ENCODE assay signal across 20 cellular contexts in the genomic region with DNA sequence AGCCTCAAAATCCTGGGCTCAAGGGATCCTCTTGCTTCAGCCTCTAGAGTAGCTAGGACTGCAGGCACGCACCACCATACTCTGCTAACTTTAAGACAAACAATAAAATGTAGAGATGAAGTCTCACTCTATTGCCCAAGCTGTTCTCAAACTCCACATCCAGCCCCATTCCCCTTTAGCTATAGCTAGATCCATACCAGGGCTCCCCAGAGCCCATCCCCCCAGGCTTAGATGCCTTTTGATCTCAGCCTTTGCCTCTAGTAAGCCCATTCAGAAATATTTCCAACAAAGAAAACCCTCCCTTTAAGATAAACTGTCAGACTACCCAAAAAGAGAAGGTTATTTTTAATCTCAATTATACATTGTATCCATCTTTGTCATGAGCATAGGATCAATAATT.
DNase-seq lines count a peak whose midpoint lies in the region; ATAC-seq and TF ChIP-seq lines count a peak whose summit lies in the region.
"Had no signal": no experiment of that assay in that cellular context is flagged by ENCODE, and none has a peak within 500 bp of the region (broad histone marks: within the 10 kb centered on the region; RNA-seq: fewer than 3 reads in every experiment).

No MANE protein-coding gene starts in this region.

- H3K56ac ChIP-seq in mesendoderm (ENCODE audit: low read length) = no peak overlapping the region

- H4K5ac ChIP-seq in mesendoderm (ENCODE audit: low read length) = no peak overlapping the region

- CTCF ChIA-PET in CD4-positive, alpha-beta T cell (lab: Charles Lee) = interaction anchor here (0.6 kb wide), 1 partner anchor 47 kb away, joined by 5 read pairs; no protein-coding TSS in a partner anchor
- CTCF ChIA-PET in WTC11 (lab: Charles Lee) = no interaction called here

- H2BK15ac ChIP-seq in mesendoderm (replicated peaks; ENCODE audit: low read depth) = peak overlapping the region; percentile 36

- H2BK120ac ChIP-seq in mesendoderm (ENCODE audit: low read depth, low read length) = peak overlapping the region; percentile 28

- H3K36me3 Mint-ChIP-seq in CD4-positive, CD25-positive, alpha-beta regulatory T cell = peaks cover 41% of the 10 kb centered on the region
- peaks cover 26% of the 10 kb centered on the region for H3K36me3 Mint-ChIP-seq in CD4-positive, alpha-beta T cell (ENCODE audit: low read depth)
- H3K36me3 Mint-ChIP-seq in WTC11 = no peaks in the 10 kb centered on the region

- H3K4me3 ChIP-seq in CD4-positive, CD25-positive, alpha-beta regulatory T cell (ENCODE audit: low read depth, low read length) = no peak overlapping the region
- no peak overlapping the region for H3K4me3 ChIP-seq in mesendoderm (ENCODE audit: low read length)
- H3K4me3 ChIP-seq: Peyer's patch had no signal

- H3K23ac ChIP-seq in mesendoderm (ENCODE audit: low read length) = no peak overlapping the region

- H3K4me3 Mint-ChIP-seq in CD4-positive, CD25-positive, alpha-beta regulatory T cell = peak overlapping the region in 1 of 4 donors; percentile 41
- H3K4me3 Mint-ChIP-seq in CD4-positive, alpha-beta T cell = no peak overlapping the region
- H3K4me3 Mint-ChIP-seq in WTC11 = peak overlapping the region; percentile 12
- H3K4me3 Mint-ChIP-seq: CD4-positive, alpha-beta memory T cell had no signal

- no peak overlapping the region for H3K9ac ChIP-seq in mesendoderm (ENCODE audit: low read length)

- no peak overlapping the region for H2AK5ac ChIP-seq in mesendoderm (ENCODE audit: low read length)

- H3K4ac ChIP-seq in mesendoderm (ENCODE audit: low read depth, low read length) = peak overlapping the region; percentile 12

- H3K4me1 Mint-ChIP-seq in CD4-positive, CD25-positive, alpha-beta regulatory T cell = peaks cover 11 to 41% (median 16%) of the 10 kb centered on the region in 4 donors
- peaks cover 41% of the 10 kb centered on the region for H3K4me1 Mint-ChIP-seq in CD4-positive, alpha-beta T cell (ENCODE audit: low read depth)
- H3K4me1 Mint-ChIP-seq in WTC11 = peaks cover 42% of the 10 kb centered on the region

- intact Hi-C loops in CD4-positive, alpha-beta T cell (cut with DNase I, micrococcal nuclease) = loop anchor here (5.0 to 10.0 kb wide), 2 partner anchors 36 to 207 kb away; no protein-coding TSS in a partner anchor

- peaks cover 6% of the 10 kb centered on the region for H3K4me1 ChIP-seq in CD4-positive, CD25-positive, alpha-beta regulatory T cell (ENCODE audit: control insufficient read depth, insufficient read depth, low read length, poor library complexity, severe bottlenecking)
- peaks cover 1% of the 10 kb centered on the region for H3K4me1 ChIP-seq in mesendoderm (ENCODE audit: control insufficient read depth, low read depth, low read length)
- H3K4me1 ChIP-seq: Caco-2, Peyer's patch had no signal

- no peaks in the 10 kb centered on the region for H3K36me3 ChIP-seq in CD4-positive, CD25-positive, alpha-beta regulatory T cell (ENCODE audit: control insufficient read depth, insufficient read depth, low read length)
- no peaks in the 10 kb centered on the region for H3K36me3 ChIP-seq in mesendoderm (ENCODE audit: control insufficient read depth, insufficient read depth, low read length)
- H3K36me3 ChIP-seq: Peyer's patch had no signal

- H3K9me3 Mint-ChIP-seq in CD4-positive, CD25-positive, alpha-beta regulatory T cell = peaks cover 0 to 2% (median 0%) of the 10 kb centered on the region in 7 donors
- H3K9me3 Mint-ChIP-seq in CD4-positive, alpha-beta T cell = no peaks in the 10 kb centered on the region
- H3K9me3 Mint-ChIP-seq in WTC11 = no peaks in the 10 kb centered on the region
- H3K9me3 Mint-ChIP-seq: CD4-positive, alpha-beta memory T cell had no signal

- no peaks in the 10 kb centered on the region for H3K27me3 ChIP-seq in CD4-positive, CD25-positive, alpha-beta regulatory T cell (ENCODE audit: control insufficient read depth, insufficient read depth, low read length)
- no peaks in the 10 kb centered on the region for H3K27me3 ChIP-seq in CD4-positive, alpha-beta T cell (ENCODE audit: control insufficient read depth, insufficient read depth, low read length)
- H3K27me3 ChIP-seq in mesendoderm (ENCODE audit: insufficient read depth, low read length, poor library complexity) = no peaks in the 10 kb centered on the region
- H3K27me3 ChIP-seq: Peyer's patch had no signal

- no peak overlapping the region for H3K4me2 ChIP-seq in mesendoderm (ENCODE audit: low read length)

- ATAC-seq in CD4-positive, CD25-positive, alpha-beta regulatory T cell (ENCODE audit: low read depth in 2 of 2) = no peak
- no peak for ATAC-seq in CD4-positive, alpha-beta T cell (ENCODE audit: poor library complexity)
- ATAC-seq in WTC11 = peak; percentile 88
- no peak for ATAC-seq in GM21717 (IDR thresholded peaks at IDR 0.05; ENCODE audit: unreplicated experiment)
- ATAC-seq in HG03571 (IDR thresholded peaks at IDR 0.05; ENCODE audit: unreplicated experiment) = no peak
- ATAC-seq: SK-N-SH treated with all-trans-retinoic acid at 6 μM for 48 hours had no signal

- no peak overlapping the region for H2BK5ac ChIP-seq in mesendoderm (ENCODE audit: low read length)

- POLR2A ChIA-PET in CD4-positive, alpha-beta T cell (lab: Charles Lee) = no interaction called here
- POLR2A ChIA-PET in WTC11 (lab: Charles Lee) = no interaction called here

- WGBS in mesendoderm (ENCODE audit: extremely low coverage, insufficient coverage, low lambda C conversion rate) = no CpG with 5 or more reads among the region's 1 CpG

- DNase-seq in CD4-positive, CD25-positive, alpha-beta regulatory T cell = no peak
- no peak for DNase-seq in CD4-positive, alpha-beta T cell
- DNase-seq in WTC11 (ENCODE audit: low spot score) (peak; percentile 18), mesendoderm (peak; percentile 47), NCI-H82 (lab: John Stamatoyannopoulos, UW) (no peak)
- DNase-seq: Caco-2; CD4-positive, alpha-beta memory T cell; DMS153; GDM1; Kasumi-1; NCI-H1048; NCI-H1436; NCI-H1930; NCI-H2227 treated with DMSO at 0.1 percent for 48 hours; NCI-H510A treated with DMSO at 0.1 percent for 48 hours; NCI-H774; Peyer's patch had no signal

- H3K79me2 ChIP-seq in mesendoderm (ENCODE audit: control insufficient read depth, insufficient read depth, low read length) = no peaks in the 10 kb centered on the region

- no peaks in the 10 kb centered on the region for H3K79me1 ChIP-seq in mesendoderm (ENCODE audit: low read length)

- no peak overlapping the region for H3K27ac ChIP-seq in CD4-positive, CD25-positive, alpha-beta regulatory T cell (ENCODE audit: insufficient read depth, low read length, poor library complexity, severe bottlenecking)
- H3K27ac ChIP-seq in CD4-positive, alpha-beta T cell (ENCODE audit: low read depth, low read length) = no peak overlapping the region
- H3K27ac ChIP-seq in mesendoderm (ENCODE audit: low read depth, low read length) = no peak overlapping the region
- H3K27ac ChIP-seq: Peyer's patch had no signal

- no peak overlapping the region for H4K8ac ChIP-seq in mesendoderm (ENCODE audit: low read depth, low read length)

- no peaks in the 10 kb centered on the region for H3K27me3 Mint-ChIP-seq in CD4-positive, CD25-positive, alpha-beta regulatory T cell
- no peaks in the 10 kb centered on the region for H3K27me3 Mint-ChIP-seq in CD4-positive, alpha-beta T cell
- H3K27me3 Mint-ChIP-seq in WTC11 (ENCODE audit: low read depth) = no peaks in the 10 kb centered on the region
- H3K27me3 Mint-ChIP-seq: CD4-positive, alpha-beta memory T cell had no signal

- H3K18ac ChIP-seq in mesendoderm (ENCODE audit: low read length) = peak overlapping the region; percentile 68

- TF ChIP-seq CTCF in CD4-positive, alpha-beta T cell (IDR thresholded peaks at IDR 0.05) = no peak
- no peak for TF ChIP-seq CTCF in WTC11 (IDR thresholded peaks at IDR 0.05)

- H3K27ac Mint-ChIP-seq in CD4-positive, CD25-positive, alpha-beta regulatory T cell = peak overlapping the region in 2 of 3 donors; percentile 57 to 88
- peak overlapping the region; percentile 31 for H3K27ac Mint-ChIP-seq in CD4-positive, alpha-beta T cell
- no peak overlapping the region; the same call in 1 of the 2 replicates for H3K27ac Mint-ChIP-seq in WTC11

- no peaks in the 10 kb centered on the region for H3K9me3 ChIP-seq in CD4-positive, CD25-positive, alpha-beta regulatory T cell (ENCODE audit: control insufficient read depth in 2 of 2, low read length in 2 of 2)
- no peaks in the 10 kb centered on the region for H3K9me3 ChIP-seq in CD4-positive, alpha-beta T cell (ENCODE audit: control insufficient read depth, low read length)
- H3K9me3 ChIP-seq: Caco-2, Peyer's patch had no signal

TF ChIP-seq in WTC11, 78 proteins besides CTCF, POLR2A, EP300 and RAD21:
- 0 out of 2 replicates have a peak, but pooled peaks have one; percentile 59 for TF ChIP-seq ZNF121 (CRISPR knock-in tag; IDR thresholded peaks at IDR 0.05)
- TF ChIP-seq, protein P1, sequence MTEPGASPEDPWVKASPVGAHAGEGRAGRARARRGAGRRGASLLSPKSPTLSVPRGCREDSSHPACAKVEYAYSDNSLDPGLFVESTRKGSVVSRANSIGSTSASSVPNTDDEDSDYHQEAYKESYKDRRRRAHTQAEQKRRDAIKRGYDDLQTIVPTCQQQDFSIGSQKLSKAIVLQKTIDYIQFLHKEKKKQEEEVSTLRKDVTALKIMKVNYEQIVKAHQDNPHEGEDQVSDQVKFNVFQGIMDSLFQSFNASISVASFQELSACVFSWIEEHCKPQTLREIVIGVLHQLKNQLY (CRISPR knock-in tag; IDR thresholded peaks at IDR 0.05) = no peak

Comparison
In these comparisons a context has a peak if more than half of its experiments do, and no peak if none do; other contexts are left out.
1. DNase-seq: peak in WTC11 (single experiment) and mesendoderm (single experiment); none in CD4-positive, CD25-positive, alpha-beta regulatory T cell (0 of 3), CD4-positive, alpha-beta T cell (0 of 10) and NCI-H82 (single experiment).